In genomic region chr5:64612349-64612961, GRCh38 we compare ENCODE assay signal across 8 cellular contexts.
A peak's percentile ranks its signal among the peaks of the same experiment; 100 is the strongest.
DNase-seq lines count a peak whose midpoint lies in the region; ATAC-seq and TF ChIP-seq lines count a peak whose summit lies in the region.

No MANE protein-coding gene starts in this region.

- no peaks in the 10 kb centered on the region for H3K36me3 ChIP-seq in MM.1S (replicated peaks; ENCODE audit: insufficient read depth, low read length)
- no peaks in the 10 kb centered on the region for H3K36me3 ChIP-seq in WERI-Rb-1

- no peaks in the 10 kb centered on the region for H3F3A ChIP-seq in MM.1S (ENCODE audit: insufficient read depth, low read length)

- TF ChIP-seq CTCF in C4-2B (conservative IDR thresholded peaks at IDR 0.05) = peak; percentile 90
- peak; percentile 84 for TF ChIP-seq CTCF in MM.1S (IDR thresholded peaks at IDR 0.05; ENCODE audit: low read length)
- TF ChIP-seq CTCF in WERI-Rb-1 (IDR thresholded peaks at IDR 0.05; ENCODE audit: low read depth, low read length) = peak; percentile 69

- peak; percentile 63 for DNase-seq in MM.1S
- DNase-seq in WERI-Rb-1 = peak; percentile 49
- no peak for DNase-seq in Right ventricle myocardium superior
- DNase-seq in sciatic nerve (ENCODE audit: low spot score) = no peak
- no peak for DNase-seq in activated gamma-delta T cell (lab: John Stamatoyannopoulos, UW)
- no peak for DNase-seq in activated effector memory CD4-positive, alpha-beta T cell treated with Interleukin-2 at 50 U/mL for 16 hours

- no peaks in the 10 kb centered on the region for H3K79me2 ChIP-seq in MM.1S (ENCODE audit: low read length)

- H3K9me2 ChIP-seq in MM.1S (replicated peaks; ENCODE audit: insufficient read depth, low read length) = no peaks in the 10 kb centered on the region

- H3K9me3 ChIP-seq in MM.1S (replicated peaks; ENCODE audit: insufficient read depth, low read length) (no peaks in the 10 kb centered on the region), WERI-Rb-1 (ENCODE audit: severe bottlenecking) (no peaks in the 10 kb centered on the region)

- H3K4me3 ChIP-seq in MM.1S (ENCODE audit: low read length) (no peak overlapping the region), WERI-Rb-1 (ENCODE audit: low read depth, low read length) (no peak overlapping the region)

- H3K27me3 ChIP-seq in MM.1S (replicated peaks; ENCODE audit: insufficient read depth, low read length) (no peaks in the 10 kb centered on the region), WERI-Rb-1 (ENCODE audit: insufficient read depth, low read depth, severe bottlenecking) (no peaks in the 10 kb centered on the region)

- H3K27ac ChIP-seq in C4-2B (no peak overlapping the region), MM.1S (ENCODE audit: low read length) (no peak overlapping the region), WERI-Rb-1 (no peak overlapping the region)

- H3K4me2 ChIP-seq in MM.1S (ENCODE audit: low read depth, low read length) = no peak overlapping the region

- ATAC-seq in GM18858 (IDR thresholded peaks at IDR 0.05; ENCODE audit: unreplicated experiment) (peak; percentile 36), Right ventricle myocardium superior (ENCODE audit: poor library complexity) (peak; percentile 80), sciatic nerve (peak; percentile 59)

- no peak overlapping the region for H3K9ac ChIP-seq in MM.1S (ENCODE audit: low read length)

- H3K4me1 ChIP-seq in MM.1S (ENCODE audit: low read length) = no peaks in the 10 kb centered on the region

- H2AFZ ChIP-seq in MM.1S (ENCODE audit: low read length) = no peak overlapping the region

- intact Hi-C loops in Right ventricle myocardium superior (cut with DNase I) (loop anchor here (2.0 to 5.0 kb wide), 2 partner anchors 380 to 464 kb away; no protein-coding TSS in a partner anchor), sciatic nerve (cut with DNase I) (no loop called here)

- H4K20me1 ChIP-seq in MM.1S (ENCODE audit: insufficient read depth, low read length) = no peaks in the 10 kb centered on the region

Comparison
In these comparisons a context has a peak if more than half of its experiments do, and no peak if none do; other contexts are left out.
1. DNase-seq: peak in MM.1S (single experiment) and WERI-Rb-1 (single experiment); none in Right ventricle myocardium superior (single experiment), sciatic nerve (single experiment), activated gamma-delta T cell (single experiment) and activated effector memory CD4-positive, alpha-beta T cell treated with Interleukin-2 at 50 U/mL for 16 hours (single experiment).
2. Peak in every context shown above with its lines, with median percentiles within 50 percentile points of each other: CTCF ChIP-seq and ATAC-seq.